In genomic region chr5:112012112-112012511, GRCh38 we compare ENCODE assay signal across 21 cellular contexts.
DNase-seq lines count a peak whose midpoint lies in the region; ATAC-seq, FAIRE-seq and TF ChIP-seq lines count a peak whose summit lies in the region.
"Had no signal": no experiment of that assay in that cellular context is flagged by ENCODE, and none has a peak within 500 bp of the region (broad histone marks: within the 10 kb centered on the region; RNA-seq: fewer than 3 reads in every experiment).

No MANE protein-coding gene starts in this region.

- H3K9me3 ChIP-seq in right atrium auricular region (no peaks in the 10 kb centered on the region), adipocyte (ENCODE audit: control insufficient read depth, low read length) (no peaks in the 10 kb centered on the region), small intestine (ENCODE audit: control insufficient read depth, low read depth) (no peaks in the 10 kb centered on the region)
- H3K9me3 ChIP-seq: gastroesophageal sphincter, uterus had no signal

- no peaks in the 10 kb centered on the region for H3K36me3 ChIP-seq in right atrium auricular region
- H3K36me3 ChIP-seq in adipocyte (ENCODE audit: control insufficient read depth, insufficient read depth, low read length, severe bottlenecking): no peaks in the 10 kb centered on the region
- no peaks in the 10 kb centered on the region for H3K36me3 ChIP-seq in small intestine (ENCODE audit: control insufficient read depth in 2 of 2, insufficient read depth in 2 of 2, low read length in 2 of 2)
- H3K36me3 ChIP-seq: gastroesophageal sphincter, uterus had no signal

- H3K9ac ChIP-seq in adipocyte (ENCODE audit: low read length): no peak overlapping the region

- peaks cover 0 to 11% of the 10 kb centered on the region in 2 donors for H3K4me1 ChIP-seq in right atrium auricular region
- peaks cover 20% of the 10 kb centered on the region for H3K4me1 ChIP-seq in adipocyte (ENCODE audit: control insufficient read depth, insufficient read depth, low read length)
- H3K4me1 ChIP-seq in small intestine (ENCODE audit: control insufficient read depth in 2 of 2, insufficient read depth in 1 of 2, low read depth in 1 of 2, low read length in 1 of 2): no peaks in the 10 kb centered on the region
- H3K4me1 ChIP-seq: uterus had no signal

- H3K27me3 ChIP-seq in right atrium auricular region (no peaks in the 10 kb centered on the region), adipocyte (replicated peaks; ENCODE audit: control insufficient read depth, insufficient read depth, low read length) (no peaks in the 10 kb centered on the region), small intestine (ENCODE audit: control insufficient read depth in 2 of 2, insufficient read depth in 2 of 2, low read length in 2 of 2) (no peaks in the 10 kb centered on the region)
- H3K27me3 ChIP-seq: gastroesophageal sphincter, uterus had no signal

- 8 to 29% (median 22%) methylated on average over 1 of the region's 1 CpG for WGBS in small intestine, 3 donors

- ATAC-seq in Right ventricle myocardium superior (ENCODE audit: poor library complexity): peak; percentile 29
- ATAC-seq: gastroesophageal sphincter; natural killer cell treated with Interleukin-12 subunit alpha and Interleukin-12 subunit beta and Interleukin-15 and Interleukin-18, amount 100 ng/mL, for 72 hours had no signal

- FAIRE-seq in small intestine (lab: Jason Lieb, UNC): no peak
- FAIRE-seq: A204.1 had no signal

- TF ChIP-seq CTCF in right atrium auricular region (IDR thresholded peaks at IDR 0.05): no peak
- no peak for TF ChIP-seq CTCF in fibroblast of the aortic adventitia (IDR thresholded peaks at IDR 0.05; ENCODE audit: insufficient read depth, low read length)

- H3K4me3 ChIP-seq in right atrium auricular region (no peak overlapping the region), adipocyte (ENCODE audit: low read length) (no peak overlapping the region), fibroblast of the aortic adventitia (ENCODE audit: low read depth, low read length) (no peak overlapping the region), small intestine (ENCODE audit: low read depth in 1 of 2, low read length in 2 of 2) (no peak overlapping the region)
- H3K4me3 ChIP-seq: gastroesophageal sphincter, lung, uterus had no signal

- peak overlapping the region in 1 of 2 donors; percentile 25 for H3K27ac ChIP-seq in right atrium auricular region
- H3K27ac ChIP-seq in small intestine (ENCODE audit: low read depth in 1 of 2, low read length in 1 of 2): no peak overlapping the region

- no peak for DNase-seq in Right ventricle myocardium superior
- DNase-seq in right atrium auricular region (ENCODE audit: low spot score): no peak
- DNase-seq in adipocyte (ENCODE audit: low read depth): peak; percentile 78
- DNase-seq in fibroblast of the aortic adventitia (ENCODE audit: low read depth): peak; percentile 79
- DNase-seq in renal cortical epithelial cell (ENCODE audit: low read depth): peak; percentile 53
- no peak for DNase-seq in small intestine
- no peak for DNase-seq in activated gamma-delta T cell treated with Interleukin-2 at 50 U/mL for 16 hours
- no peak for DNase-seq in stimulated activated CD4-positive, alpha-beta T cell treated with anti-CD3 and anti-CD28 coated beads, Interleukin-15, amount 100 ng/mL, for 24 hours
- DNase-seq: activated CD4-positive, alpha-beta T cell treated with anti-CD3 and anti-CD28 coated beads, Interleukin-2, amount 10 ng/mL, durations not matched to agents 24 days and 14 days; activated T-cell treated with anti-CD3 and anti-CD28 coated beads, Interleukin-2, amount 50 U/mL, for 1 hour; CD4-positive, alpha-beta T cell; central memory CD4-positive, alpha-beta T cell; effector CD8-positive, alpha-beta T cell; NCI-H187; NCI-H446 treated with DMSO at 0.1 percent for 48 hours; retina; uterus had no signal

- intact Hi-C loops in Right ventricle myocardium superior (cut with DNase I): no loop called here

Comparison
In these comparisons a context has a peak if more than half of its experiments do, and no peak if none do; other contexts are left out.
1. DNase-seq: peak in adipocyte (single experiment), fibroblast of the aortic adventitia (single experiment) and renal cortical epithelial cell (single experiment); none in Right ventricle myocardium superior (single experiment), right atrium auricular region (single experiment), small intestine (single experiment), activated gamma-delta T cell treated with Interleukin-2 at 50 U/mL for 16 hours (single experiment) and stimulated activated CD4-positive, alpha-beta T cell treated with anti-CD3 and anti-CD28 coated beads, Interleukin-15, amount 100 ng/mL, for 24 hours (single experiment).